17 cellular contexts compared by ENCODE assay signal in genomic region chr9:135223831-135224230, GRCh38.
DNase-seq lines count a peak whose midpoint lies in the region; ATAC-seq, FAIRE-seq and TF ChIP-seq lines count a peak whose summit lies in the region.
"Had no signal": no experiment of that assay in that cellular context is flagged by ENCODE, and none has a peak within 500 bp of the region (broad histone marks: within the 10 kb centered on the region; RNA-seq: fewer than 3 reads in every experiment).

No MANE protein-coding gene starts in this region.

- DNase-seq in right lobe of liver (peak; percentile 5 to 34 (median 29)), HepG2 (ENCODE audit: low spot score) (no peak), WTC11 (ENCODE audit: low spot score) (no peak), lower lobe of right lung (peak; percentile 45), upper lobe of right lung (peak; percentile 61), cerebellar cortex (ENCODE audit: low spot score) (no peak), NCI-H82 treated with DMSO at 0.1 percent for 48 hours (lab: John Stamatoyannopoulos, UW; ENCODE audit: unreplicated experiment) (no peak)
- DNase-seq: CD4-positive, alpha-beta memory T cell; IMR-90; NCI-H1436; NCI-H2081 treated with DMSO at 0.1 percent for 48 hours; NCI-H2227 treated with DMSO at 0.1 percent for 48 hours; NCI-H524 treated with DMSO at 0.1 percent for 48 hours; OCI-M1; RPMI8226 had no signal

- WGBS in right lobe of liver (ENCODE audit: insufficient coverage, low coverage, low lambda C conversion rate, missing lambda C conversion rate) = 74% methylated on average over 7 of the region's 11 CpGs
- 10% methylated on average over 7 of the region's 11 CpGs for WGBS in HepG2 (ENCODE audit: low lambda C conversion rate)

- TF ChIP-seq EP300 in HepG2 (IDR thresholded peaks at IDR 0.05; ENCODE audit: low read depth in 2 of 2, low read length in 2 of 2) (no peak), HepG2 (CRISPR knock-in tag; IDR thresholded peaks at IDR 0.05; ENCODE audit: borderline replicate concordance) (no peak)

- no peak overlapping the region for H3K9ac ChIP-seq in HepG2 (ENCODE audit: insufficient read depth, low read depth, low read length)

- no peak for TF ChIP-seq RAD21 in HepG2 (CRISPR knock-in tag; IDR thresholded peaks at IDR 0.05)

- H3K9me3 Mint-ChIP-seq in WTC11 = no peaks in the 10 kb centered on the region

- no peak overlapping the region for H3K27ac ChIP-seq in right lobe of liver
- no peak overlapping the region for H3K27ac ChIP-seq in HepG2 (ENCODE audit: extremely low read length, insufficient read depth, low read length)
- no peak overlapping the region for H3K27ac ChIP-seq in lower lobe of right lung
- H3K27ac ChIP-seq in upper lobe of right lung = no peak overlapping the region

- H2AFZ ChIP-seq in HepG2 (ENCODE audit: low read length) = no peak overlapping the region

- H3K4me3 ChIP-seq in right lobe of liver (no peak overlapping the region), HepG2 (replicated peaks in 1 of 3; ENCODE audit: insufficient read depth in 1 of 3, low read depth in 2 of 3, low read length in 3 of 3) (no peak overlapping the region), lower lobe of right lung (no peak overlapping the region), upper lobe of right lung (no peak overlapping the region)

- intact Hi-C loops in right lobe of liver (cut with DNase I) (no loop called here), HepG2 (cut with micrococcal nuclease; ENCODE audit: unreplicated experiment) (no loop called here), lower lobe of right lung (cut with DNase I) (no loop called here), upper lobe of right lung (cut with DNase I) (no loop called here)

- CTCF ChIA-PET in HepG2 (lab: Yijun Ruan, JAX; ENCODE audit: low intra/inter-chr PET ratio, low total read pairs) (no interaction called here), WTC11 (lab: Charles Lee) (interaction anchor here (1.7 kb wide), 1 partner anchor 29 kb away, joined by 4 read pairs; no protein-coding TSS in a partner anchor)

- H3K27me3 Mint-ChIP-seq in WTC11 (ENCODE audit: low read depth) = no peaks in the 10 kb centered on the region

- no peaks in the 10 kb centered on the region for H3K27me3 ChIP-seq in right lobe of liver
- peaks cover 7 to 38% of the 10 kb centered on the region in 2 experiments; a peak in 3 of 5 replicates for H3K27me3 ChIP-seq in HepG2 (ENCODE audit: control insufficient read depth in 1 of 2, insufficient read depth in 2 of 2, low read length in 2 of 2)
- H3K27me3 ChIP-seq in lower lobe of right lung (ENCODE audit: low read depth) = peaks cover 12% of the 10 kb centered on the region
- H3K27me3 ChIP-seq in upper lobe of right lung = peaks cover 7% of the 10 kb centered on the region

- no TSS peak for BruUV-seq in HepG2 (replicated peaks; lab: Mats Ljungman, UMichigan)

- FAIRE-seq in HepG2 (lab: Jason Lieb, UNC) = no peak
- FAIRE-seq: GM12891 had no signal

- TF ChIP-seq POLR2A in right lobe of liver (IDR thresholded peaks at IDR 0.05) (no peak), HepG2 (IDR thresholded peaks at IDR 0.05; ENCODE audit: insufficient read depth in 1 of 2, low read depth in 2 of 2, low read length in 2 of 2) (no peak)

- H3K79me2 ChIP-seq in HepG2 (ENCODE audit: insufficient read depth, low read length) = no peaks in the 10 kb centered on the region

- H3K4me3 Mint-ChIP-seq in WTC11 = no peak overlapping the region
- H3K4me3 Mint-ChIP-seq: CD4-positive, alpha-beta memory T cell had no signal

- peaks cover 35% of the 10 kb centered on the region for H3K4me1 Mint-ChIP-seq in WTC11
- H3K4me1 Mint-ChIP-seq: CD4-positive, alpha-beta memory T cell had no signal

- H4K20me1 ChIP-seq in HepG2 (ENCODE audit: insufficient read depth, low read length) = no peaks in the 10 kb centered on the region

- POLR2A ChIA-PET in HepG2 (lab: Yijun Ruan, JAX) = no interaction called here
- POLR2A ChIA-PET in WTC11 (lab: Charles Lee) = no interaction called here

- in situ Hi-C loops in HepG2 (cut with HindIII; ENCODE audit: extremely low pct_ligation_motif_present, low pct_unique_long_range_greater_than_20kb) = no loop called here

- H3K4me1 ChIP-seq in right lobe of liver = no peaks in the 10 kb centered on the region
- no peaks in the 10 kb centered on the region for H3K4me1 ChIP-seq in HepG2 (ENCODE audit: insufficient read depth, low read length)
- peaks cover 3% of the 10 kb centered on the region for H3K4me1 ChIP-seq in lower lobe of right lung
- H3K4me1 ChIP-seq in upper lobe of right lung = peaks cover 7% of the 10 kb centered on the region

- H3K27ac Mint-ChIP-seq in WTC11 = no peak overlapping the region
- H3K27ac Mint-ChIP-seq: CD4-positive, alpha-beta memory T cell had no signal

- ATAC-seq in right lobe of liver = no peak
- no peak for ATAC-seq in HepG2
- ATAC-seq in WTC11 = peak; percentile 8; the same call in 1 of the 2 replicates
- ATAC-seq in lower lobe of right lung = no peak
- ATAC-seq in upper lobe of right lung = no peak
- no peak for ATAC-seq in GM21717 (IDR thresholded peaks at IDR 0.05; ENCODE audit: unreplicated experiment)

- H3K36me3 Mint-ChIP-seq in WTC11 = no peaks in the 10 kb centered on the region
- H3K36me3 Mint-ChIP-seq: CD4-positive, alpha-beta memory T cell had no signal

- TF ChIP-seq CTCF in right lobe of liver (IDR thresholded peaks at IDR 0.05) (no peak), HepG2 (CRISPR knock-in tag; IDR thresholded peaks at IDR 0.05) (no peak), WTC11 (IDR thresholded peaks at IDR 0.05) (no peak), lower lobe of right lung (IDR thresholded peaks at IDR 0.05) (no peak), upper lobe of right lung (IDR thresholded peaks at IDR 0.05) (no peak)

- H3K36me3 ChIP-seq in right lobe of liver = no peaks in the 10 kb centered on the region
- H3K36me3 ChIP-seq in HepG2 (replicated peaks in 1 of 2; ENCODE audit: control insufficient read depth in 1 of 2, insufficient read depth in 2 of 2, low read length in 2 of 2) = no peaks in the 10 kb centered on the region
- no peaks in the 10 kb centered on the region for H3K36me3 ChIP-seq in lower lobe of right lung
- no peaks in the 10 kb centered on the region for H3K36me3 ChIP-seq in upper lobe of right lung

- H3K9me3 ChIP-seq in right lobe of liver (no peaks in the 10 kb centered on the region), HepG2 (ENCODE audit: low read length) (no peaks in the 10 kb centered on the region), lower lobe of right lung (no peaks in the 10 kb centered on the region), upper lobe of right lung (no peaks in the 10 kb centered on the region)

- H3K4me2 ChIP-seq in HepG2 (ENCODE audit: low read depth, low read length) = no peak overlapping the region

TF ChIP-seq in HepG2, 621 proteins besides CTCF, POLR2A, EP300 and RAD21:
- TF ChIP-seq TP53 (CRISPR knock-in tag; conservative IDR thresholded peaks at IDR 0.05) (no peak), RBAK (CRISPR knock-in tag; IDR thresholded peaks at IDR 0.05) (no peak), HMGXB4 (CRISPR knock-in tag; IDR thresholded peaks at IDR 0.05; ENCODE audit: borderline replicate concordance in 1 of 2, low read depth in 1 of 2) (no peak), ZNF644 (CRISPR knock-in tag; IDR thresholded peaks at IDR 0.05; ENCODE audit: low read depth) (no peak), PAX8 (CRISPR knock-in tag; IDR thresholded peaks at IDR 0.05; ENCODE audit: borderline replicate concordance) (no peak), ZNF616 (CRISPR knock-in tag; IDR thresholded peaks at IDR 0.05; ENCODE audit: low read depth) (no peak), ZBTB20 (CRISPR knock-in tag; IDR thresholded peaks at IDR 0.05; ENCODE audit: borderline replicate concordance, low read depth) (no peak)
TF ChIP-seq in HepG2: peak in this region for 0.

TF ChIP-seq in WTC11, 78 proteins besides CTCF, POLR2A, EP300 and RAD21:
- no peak for TF ChIP-seq GRHL2 (CRISPR knock-in tag; IDR thresholded peaks at IDR 0.05; ENCODE audit: insufficient replicate concordance, severe bottlenecking)
TF ChIP-seq in WTC11: peak in this region for 0.

Comparison
In these comparisons a context has a peak if more than half of its experiments do, and no peak if none do; other contexts are left out.
1. DNase-seq: peak in right lobe of liver (3 of 3), lower lobe of right lung (single experiment) and upper lobe of right lung (single experiment); none in HepG2 (single experiment), WTC11 (single experiment), cerebellar cortex (single experiment) and NCI-H82 treated with DMSO at 0.1 percent for 48 hours (single experiment).